ENCODE assay signal across 17 cellular contexts in the genomic region with DNA sequence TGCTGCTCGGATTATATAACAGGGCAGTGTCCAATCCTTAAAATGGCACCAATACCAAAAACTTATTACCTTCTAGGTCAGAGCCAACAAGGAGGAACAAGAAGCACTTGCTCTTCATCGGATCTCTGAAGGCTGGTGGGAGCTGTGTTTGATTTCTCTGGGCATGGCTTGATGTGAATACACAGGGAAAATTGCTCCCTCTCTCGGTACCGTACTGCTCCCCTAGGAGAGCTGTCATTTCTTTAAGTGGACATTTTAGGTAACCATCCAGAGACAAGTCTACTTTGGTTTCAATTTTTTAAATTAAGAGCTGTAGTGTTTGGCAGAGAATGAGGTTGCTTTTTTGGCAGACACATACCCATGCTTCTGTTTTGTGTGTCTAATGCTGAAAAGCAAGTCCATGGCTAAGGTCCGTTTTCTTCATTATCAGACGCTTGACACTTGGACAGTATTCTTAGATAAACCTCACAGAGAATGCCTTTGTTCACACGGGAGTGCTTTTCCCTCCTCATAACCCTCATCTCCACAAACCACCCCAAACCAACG.
DNase-seq lines count a peak whose midpoint lies in the region; TF ChIP-seq lines count a peak whose summit lies in the region.
"Had no signal": no experiment of that assay in that cellular context is flagged by ENCODE, and none has a peak within 500 bp of the region (broad histone marks: within the 10 kb centered on the region; RNA-seq: fewer than 3 reads in every experiment).

No MANE protein-coding gene starts in this region.

- H3K27ac ChIP-seq in fibroblast of lung (ENCODE audit: insufficient read depth, low read length) = no peak overlapping the region

- H3K9me3 ChIP-seq in fibroblast of lung (ENCODE audit: control insufficient read depth, insufficient read depth, low read depth, low read length) = no peaks in the 10 kb centered on the region

- no peak overlapping the region for H3K4me2 ChIP-seq in fibroblast of lung (ENCODE audit: extremely low read depth, insufficient read depth, low read length)

- H3K4me1 ChIP-seq in fibroblast of lung (ENCODE audit: control insufficient read depth, extremely low read depth, insufficient read depth, low read length) = no peaks in the 10 kb centered on the region

- DNase-seq in EH (ENCODE audit: low read depth) = peak; percentile 29
- peak; percentile 47 for DNase-seq in OCI-M1 (lab: John Stamatoyannopoulos, UW)
- DNase-seq in fibroblast of lung (ENCODE audit: low read depth in 2 of 2) = peak in 1 of 2 donors; percentile 28
- peak; percentile 23 for DNase-seq in myocyte (ENCODE audit: low read depth)
- no peak for DNase-seq in stimulated activated CD4-positive, alpha-beta T cell treated with anti-CD3 and anti-CD28 coated beads, Interleukin-2, amount 100 ng/mL, for 24 hours
- DNase-seq in OCI-M2 (lab: John Stamatoyannopoulos, UW; ENCODE audit: unreplicated experiment) = no peak
- DNase-seq in GM19238 (ENCODE audit: insufficient read length, low spot score) = no peak
- DNase-seq in NK-92 treated with Interleukin-12 subunit alpha and Interleukin-12 subunit beta, amount 100 ng/mL, for 24 hours (lab: John Stamatoyannopoulos, UW) = no peak
- DNase-seq: activated CD8-positive, alpha-beta memory T cell treated with anti-CD3 and anti-CD28 coated beads, Interleukin-2, amount 10 ng/mL, durations not matched to agents 7 days and 5 days; activated gamma-delta T cell; aorta; CD4-positive, alpha-beta T cell; NCI-H1930; NCI-H69; stimulated activated CD4-positive, alpha-beta T cell treated with anti-CD3 and anti-CD28 coated beads, Interleukin-4, amount 100 ng/mL, for 4 hours; T-cell had no signal

- H2AFZ ChIP-seq in fibroblast of lung (ENCODE audit: low read length) = no peak overlapping the region

- TF ChIP-seq CTCF in fibroblast of lung (conservative IDR thresholded peaks at IDR 0.05 in 1 of 2, IDR thresholded peaks at IDR 0.05 in 1 of 2; ENCODE audit: low read depth in 1 of 2, low read length in 2 of 2) = peak; percentile 16 to 39

- no peaks in the 10 kb centered on the region for H3K79me2 ChIP-seq in fibroblast of lung (ENCODE audit: control insufficient read depth, insufficient read depth, low read length)

- H3K27me3 ChIP-seq in fibroblast of lung (ENCODE audit: control insufficient read depth, insufficient read depth, low read length) = no peaks in the 10 kb centered on the region

- H3K36me3 ChIP-seq in fibroblast of lung (ENCODE audit: control insufficient read depth, insufficient read depth, low read length) = no peaks in the 10 kb centered on the region

- no peak overlapping the region for H3K4me3 ChIP-seq in fibroblast of lung (replicated peaks in 1 of 4; ENCODE audit: control extremely low read depth in 1 of 4, insufficient read depth in 1 of 4, low read depth in 3 of 4, low read length in 4 of 4)
- H3K4me3 ChIP-seq: GM12878 had no signal

- no peaks in the 10 kb centered on the region for H4K20me1 ChIP-seq in fibroblast of lung (ENCODE audit: control insufficient read depth, extremely low read depth, insufficient read depth, low read length)

- no peak overlapping the region for H3K9ac ChIP-seq in fibroblast of lung (ENCODE audit: insufficient read depth, low read length)

Comparison
In these comparisons a context has a peak if more than half of its experiments do, and no peak if none do; other contexts are left out.
1. DNase-seq: peak in EH (single experiment), OCI-M1 (single experiment) and myocyte (single experiment); none in stimulated activated CD4-positive, alpha-beta T cell treated with anti-CD3 and anti-CD28 coated beads, Interleukin-2, amount 100 ng/mL, for 24 hours (0 of 2), OCI-M2 (single experiment), GM19238 (single experiment) and NK-92 treated with Interleukin-12 subunit alpha and Interleukin-12 subunit beta, amount 100 ng/mL, for 24 hours (single experiment).